8 cellular contexts compared by ENCODE assay signal in the genomic region with DNA sequence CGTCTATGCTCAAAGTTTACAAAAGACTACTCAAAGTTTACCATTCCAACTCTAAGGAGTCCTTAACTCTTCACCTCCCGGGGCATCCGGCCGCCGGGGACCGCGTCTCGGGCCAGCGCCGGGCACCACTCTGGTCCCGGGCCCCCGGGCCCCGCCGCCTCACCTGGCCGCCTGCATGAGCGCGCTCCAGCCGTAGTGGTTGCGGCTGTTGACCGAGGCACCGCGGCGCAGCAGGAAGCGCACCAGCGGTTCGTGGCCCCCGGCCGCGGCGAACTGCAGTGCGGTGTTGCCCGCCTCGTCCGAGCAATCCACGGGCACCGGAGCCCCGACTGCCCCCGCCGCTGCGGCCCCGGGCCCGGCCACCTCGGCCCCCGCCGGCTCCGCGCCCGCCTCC. TPM values are rescaled to one million over a fixed set of nuclear protein-coding genes. Genes with fewer than 3 reads are reported as not detected.
DNase-seq lines count a peak whose midpoint lies in the region; ATAC-seq and TF ChIP-seq lines count a peak whose summit lies in the region.

No MANE protein-coding gene starts in this region.

- H3F3A ChIP-seq in SU-DHL-6 (ENCODE audit: insufficient read depth), result no peaks in the 10 kb centered on the region

- peaks cover 10% of the 10 kb centered on the region for H3K9me3 Mint-ChIP-seq in activated CD4-positive, alpha-beta T cell treated with anti-CD3 and anti-CD28 coated beads for 36 hours (ENCODE audit: low read depth)
- H3K9me3 Mint-ChIP-seq in effector memory CD8-positive, alpha-beta T cell, result no peaks in the 10 kb centered on the region

- H3K9me2 ChIP-seq in SU-DHL-6 (replicated peaks; ENCODE audit: insufficient read depth, low read length), result no peaks in the 10 kb centered on the region

- DNase-seq in activated CD4-positive, alpha-beta T cell treated with anti-CD3 and anti-CD28 coated beads for 36 hours, result peak; percentile 48
- DNase-seq in activated CD4-positive, alpha-beta T cell treated with anti-CD3 and anti-CD28 coated beads for 1 hour, result no peak
- DNase-seq in effector memory CD8-positive, alpha-beta T cell, result no peak
- DNase-seq in aorta (peak; percentile 54 to 81), GM13977 (ENCODE audit: low spot score) (no peak)

- no peak overlapping the region for H2AFZ ChIP-seq in SU-DHL-6 (ENCODE audit: low read depth, low read length, severe bottlenecking)

- H3K9me3 ChIP-seq in SU-DHL-6 (ENCODE audit: insufficient read depth, low read length) (no peaks in the 10 kb centered on the region), muscle layer of duodenum (ENCODE audit: control insufficient read depth in 1 of 2, low read length in 2 of 2) (no peaks in the 10 kb centered on the region), aorta (ENCODE audit: control insufficient read depth, low read length) (no peaks in the 10 kb centered on the region)

- H3K27ac ChIP-seq in SU-DHL-6 (ENCODE audit: low read depth, low read length) (no peak overlapping the region), muscle layer of duodenum (ENCODE audit: low read length) (no peak overlapping the region), aorta (ENCODE audit: low read depth in 1 of 2, low read length in 2 of 2) (no peak overlapping the region)

- H3K27me3 Mint-ChIP-seq in activated CD4-positive, alpha-beta T cell treated with anti-CD3 and anti-CD28 coated beads for 36 hours, result no peaks in the 10 kb centered on the region
- H3K27me3 Mint-ChIP-seq in effector memory CD8-positive, alpha-beta T cell, result no peaks in the 10 kb centered on the region

- H3K4me1 ChIP-seq in muscle layer of duodenum (ENCODE audit: control insufficient read depth in 1 of 2, insufficient read depth in 2 of 2, low read length in 2 of 2), result peaks cover 17 to 18% of the 10 kb centered on the region in 2 donors
- no peaks in the 10 kb centered on the region for H3K4me1 ChIP-seq in aorta (ENCODE audit: control insufficient read depth in 1 of 2, insufficient read depth in 2 of 2, low read length in 2 of 2)

- no peak overlapping the region for H3K27ac Mint-ChIP-seq in activated CD4-positive, alpha-beta T cell treated with anti-CD3 and anti-CD28 coated beads for 36 hours
- H3K27ac Mint-ChIP-seq in effector memory CD8-positive, alpha-beta T cell, result no peak overlapping the region

- intact Hi-C loops in activated CD4-positive, alpha-beta T cell treated with anti-CD3 and anti-CD28 coated beads for 36 hours (cut with DNase I, micrococcal nuclease), result loop anchor here (1.0 to 10.0 kb wide), 10 partner anchors 11 to 1631 kb away; a partner anchor contains a TSS
- intact Hi-C loops in aorta (cut with DNase I), result loop anchor here in 1 of 2 donors (10.0 kb wide), 1 partner anchor 601 kb away; a partner anchor contains a TSS

- H3K4me2 ChIP-seq in SU-DHL-6 (ENCODE audit: low read depth, low read length, poor library complexity, severe bottlenecking), result peak overlapping the region; percentile 70

- H3K4me3 ChIP-seq in SU-DHL-6 (ENCODE audit: insufficient read depth, low read length, poor library complexity, severe bottlenecking), result peak overlapping the region; percentile 66
- peak overlapping the region; percentile 60 to 74 for H3K4me3 ChIP-seq in muscle layer of duodenum (ENCODE audit: low read depth in 1 of 2, low read length in 2 of 2)
- peak overlapping the region; percentile 64 to 88 for H3K4me3 ChIP-seq in aorta (ENCODE audit: low read length in 2 of 2)

- peaks cover 29% of the 10 kb centered on the region for H3K4me1 Mint-ChIP-seq in activated CD4-positive, alpha-beta T cell treated with anti-CD3 and anti-CD28 coated beads for 36 hours
- peaks cover 20 to 28% of the 10 kb centered on the region in 2 donors for H3K4me1 Mint-ChIP-seq in effector memory CD8-positive, alpha-beta T cell (ENCODE audit: low read depth in 2 of 2)

- peak overlapping the region; percentile 58 for H3K9ac ChIP-seq in SU-DHL-6 (ENCODE audit: low read length)

- POLR2A ChIA-PET in activated CD4-positive, alpha-beta T cell treated with anti-CD3 and anti-CD28 coated beads for 36 hours (lab: Charles Lee), result no interaction called here

- in situ Hi-C loops in GM13977 (cut with MboI; ENCODE audit: low pct_unique_long_range_greater_than_20kb, low sequenced_read_pairs, unreplicated experiment), result no loop called here

- CTCF ChIA-PET in activated CD4-positive, alpha-beta T cell treated with anti-CD3 and anti-CD28 coated beads for 36 hours (lab: Charles Lee), result interaction anchor here (0.7 to 8.9 kb wide), 2 partner anchors 11 to 202 kb away, joined by 3 to 57 read pairs; a partner anchor contains a TSS

- H3K27me3 ChIP-seq in SU-DHL-6 (ENCODE audit: low read length) (no peaks in the 10 kb centered on the region), muscle layer of duodenum (ENCODE audit: low read depth, low read length) (no peaks in the 10 kb centered on the region), aorta (ENCODE audit: control insufficient read depth in 1 of 2, insufficient read depth in 2 of 2, low read length in 1 of 2) (no peaks in the 10 kb centered on the region)

- 0 to 1% methylated on average over 31 to 48 of the region's 48 CpGs for WGBS in aorta, 2 donors

- H3K4me3 Mint-ChIP-seq in activated CD4-positive, alpha-beta T cell treated with anti-CD3 and anti-CD28 coated beads for 36 hours, result peak overlapping the region; percentile 74
- H3K4me3 Mint-ChIP-seq in effector memory CD8-positive, alpha-beta T cell, result peak overlapping the region; percentile 52 to 92

- no peaks in the 10 kb centered on the region; the same call in 1 of the 2 replicates for H4K20me1 ChIP-seq in SU-DHL-6 (ENCODE audit: low read depth, low read length)

- peaks cover 6% of the 10 kb centered on the region for H3K36me3 Mint-ChIP-seq in activated CD4-positive, alpha-beta T cell treated with anti-CD3 and anti-CD28 coated beads for 36 hours (ENCODE audit: low read depth)
- peaks cover 2% of the 10 kb centered on the region for H3K36me3 Mint-ChIP-seq in effector memory CD8-positive, alpha-beta T cell (ENCODE audit: insufficient read depth)

- H3K36me3 ChIP-seq in SU-DHL-6 (ENCODE audit: low read length) (no peaks in the 10 kb centered on the region), muscle layer of duodenum (ENCODE audit: control insufficient read depth in 1 of 2, insufficient read depth in 2 of 2, low read length in 2 of 2) (no peaks in the 10 kb centered on the region), aorta (ENCODE audit: control insufficient read depth in 1 of 2, insufficient read depth in 2 of 2, low read length in 1 of 2) (no peaks in the 10 kb centered on the region)

- TF ChIP-seq CTCF in SU-DHL-6 (IDR thresholded peaks at IDR 0.05; ENCODE audit: insufficient read depth, low read length, poor library complexity, severe bottlenecking) (no peak), GM13977 (IDR thresholded peaks at IDR 0.05; ENCODE audit: extremely low read depth, insufficient read depth, missing control alignments) (no peak)

- peak; percentile 22 for ATAC-seq in activated CD4-positive, alpha-beta T cell treated with anti-CD3 and anti-CD28 coated beads for 36 hours
- ATAC-seq in HG02884 (IDR thresholded peaks at IDR 0.05; ENCODE audit: unreplicated experiment), result peak; percentile 42
- peak; percentile 20 for ATAC-seq in effector memory CD8-positive, alpha-beta T cell (replicated peaks)
- ATAC-seq in aorta (ENCODE audit: low FRiP score), result peak; percentile 15

- no peaks in the 10 kb centered on the region for H3K79me2 ChIP-seq in SU-DHL-6 (ENCODE audit: insufficient read depth, low read length)

RNA-seq across cellular contexts. Expression of a gene that starts 0.4 kb away (rescaled TPM):
- 10 to 100 TPM; 15.8 to 17.4 TPM for total RNA-seq in activated CD4-positive, alpha-beta T cell treated with anti-CD3 and anti-CD28 coated beads for 36 hours
- 10 to 100 TPM; 19.5 to 21.9 TPM for total RNA-seq in aorta
- 10 to 100 TPM in 1 of 2 donors, 1 to 10 TPM in 1; 8.4 to 23.8 TPM for polyA plus RNA-seq in aorta

RNA-seq across cellular contexts. Expression of a gene that starts 11.5 kb away (rescaled TPM):
- 10 to 100 TPM; 10.2 to 12.7 TPM for total RNA-seq in activated CD4-positive, alpha-beta T cell treated with anti-CD3 and anti-CD28 coated beads for 36 hours
- total RNA-seq in aorta, result 10 to 100 TPM in 1 of 2 donors, 1 to 10 TPM in 1; 3.3 to 12.6 TPM
- polyA plus RNA-seq in aorta, result 1 to 10 TPM; 2.9 to 4.9 TPM

Comparison
In these comparisons a context has a peak if more than half of its experiments do, and no peak if none do; other contexts are left out.
1. DNase-seq: peak in activated CD4-positive, alpha-beta T cell treated with anti-CD3 and anti-CD28 coated beads for 36 hours (single experiment) and aorta (2 of 2); none in activated CD4-positive, alpha-beta T cell treated with anti-CD3 and anti-CD28 coated beads for 1 hour (single experiment), effector memory CD8-positive, alpha-beta T cell (0 of 3) and GM13977 (single experiment).
2. Peak in every context shown above with its lines, with median percentiles within 50 percentile points of each other: ATAC-seq and H3K4me3 ChIP-seq.